In the genomic region with DNA sequence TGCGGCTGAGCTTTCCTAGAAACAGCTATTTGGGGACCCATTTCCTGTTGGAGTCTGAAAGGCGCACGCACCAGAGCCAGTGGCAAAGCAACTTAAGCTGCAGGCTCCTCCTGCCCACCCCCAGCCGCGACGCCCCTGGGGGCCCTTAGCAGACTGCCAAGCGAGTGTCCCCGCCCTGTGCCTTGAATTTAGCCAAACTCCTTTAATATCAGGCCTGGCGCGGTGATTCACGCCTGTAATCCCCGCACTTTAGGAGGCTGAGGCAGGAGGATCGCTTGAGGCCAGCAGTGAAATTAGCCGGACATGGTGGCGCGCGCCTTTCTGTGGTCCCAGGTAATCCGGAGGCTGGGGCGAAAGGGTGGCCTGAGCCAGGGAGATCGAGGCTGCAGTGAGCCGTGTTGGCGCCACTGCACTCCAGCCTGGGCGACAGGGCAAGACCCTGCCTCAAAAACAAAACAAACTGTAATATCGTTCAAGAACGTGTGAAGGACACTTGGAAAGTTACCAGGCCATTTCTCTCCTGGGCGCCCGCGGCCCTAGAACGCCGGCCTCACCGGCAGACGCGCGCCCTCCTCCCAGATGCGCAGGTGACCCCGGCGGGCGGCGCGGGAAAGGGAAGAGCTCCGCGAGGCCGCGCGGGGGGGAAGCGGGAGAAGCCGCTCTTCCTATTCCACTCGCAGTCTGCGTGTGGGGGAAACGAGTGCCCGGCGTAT, we compare ENCODE assay signal across 8 cellular contexts. TPM values are rescaled to one million over a fixed set of nuclear protein-coding genes. Genes with fewer than 3 reads are reported as not detected.
DNase-seq lines count a peak whose midpoint lies in the region; ATAC-seq and TF ChIP-seq lines count a peak whose summit lies in the region.

No MANE protein-coding gene starts in this region.

- intact Hi-C loops in body of pancreas (cut with DNase I), result no loop called here
- intact Hi-C loops in left colon (cut with DNase I, micrococcal nuclease), result no loop called here

- peaks cover 20% of the 10 kb centered on the region for H3K4me1 ChIP-seq in body of pancreas
- H3K4me1 ChIP-seq in stomach smooth muscle (ENCODE audit: control insufficient read depth, insufficient read depth, low read length), result peaks cover 9% of the 10 kb centered on the region

- H3K27ac ChIP-seq in body of pancreas, result peak overlapping the region in 2 of 4 donors; percentile 12 to 31
- no peak overlapping the region for H3K27ac ChIP-seq in stomach smooth muscle (ENCODE audit: low read length)

- H3K27me3 ChIP-seq in body of pancreas (peaks cover 0 to 6% of the 10 kb centered on the region in 2 donors), stomach smooth muscle (ENCODE audit: control insufficient read depth in 1 of 2, insufficient read depth in 2 of 2, low read length in 2 of 2) (peaks cover 15 to 38% of the 10 kb centered on the region in 2 donors)

- ATAC-seq in body of pancreas (peak; percentile 41), left colon (peak; percentile 48), GM21619 (IDR thresholded peaks at IDR 0.05; ENCODE audit: unreplicated experiment) (no peak)

- peak; percentile 32 for DNase-seq in GM10248 (ENCODE audit: extremely low spot score)
- DNase-seq in Jurkat, Clone E6-1 (ENCODE audit: low read depth, low spot score), result no peak
- peak in 1 of 4 donors; percentile 18 for DNase-seq in body of pancreas
- DNase-seq in left colon, result peak in 1 of 2 donors; percentile 34
- DNase-seq in NCI-H446 (lab: John Stamatoyannopoulos, UW), result no peak
- no peak for DNase-seq in NCI-H1092 treated with DMSO at 0.1 percent for 48 hours (lab: John Stamatoyannopoulos, UW)

- 8 to 10% methylated on average over 28 to 52 of the region's 52 CpGs for WGBS in body of pancreas, 2 donors

- H3K9me3 ChIP-seq in body of pancreas (no peaks in the 10 kb centered on the region), stomach smooth muscle (ENCODE audit: control insufficient read depth in 2 of 2, low read length in 2 of 2) (no peaks in the 10 kb centered on the region)

- peak overlapping the region in 1 of 2 donors; percentile 41 for H3K9ac ChIP-seq in stomach smooth muscle (ENCODE audit: low read length in 2 of 2)

- TF ChIP-seq POLR2A in body of pancreas (IDR thresholded peaks at IDR 0.05), result no peak

- peak overlapping the region; percentile 71 for H3K4me3 ChIP-seq in Jurkat, Clone E6-1 (ENCODE audit: low read length)
- peak overlapping the region; percentile 34 to 92 for H3K4me3 ChIP-seq in body of pancreas
- peak overlapping the region; percentile 78 to 82 for H3K4me3 ChIP-seq in stomach smooth muscle (ENCODE audit: low read length in 2 of 2)

- TF ChIP-seq CTCF in GM10248 (IDR thresholded peaks at IDR 0.05; ENCODE audit: control extremely low read depth, extremely low read depth, low read depth, missing control alignments) (no peak), body of pancreas (IDR thresholded peaks at IDR 0.05) (no peak)

- POLR2A ChIA-PET in GM10248 (lab: Yijun Ruan, JAX), result no interaction called here

- H3K36me3 ChIP-seq in body of pancreas (replicated peaks in 1 of 2; ENCODE audit: insufficient read depth in 1 of 2, low read depth in 2 of 2) (no peaks in the 10 kb centered on the region), stomach smooth muscle (ENCODE audit: control insufficient read depth in 2 of 2, insufficient read depth in 2 of 2, low read length in 2 of 2) (no peaks in the 10 kb centered on the region)

- CTCF ChIA-PET in GM10248 (lab: Yijun Ruan, JAX), result interaction anchor here (0.7 to 1.9 kb wide), 6 partner anchors 8 to 60 kb away, joined by 3 to 10 read pairs (median 4); no protein-coding TSS in a partner anchor

RNA-seq across cellular contexts. Expression of gene F2R, which starts 1.0 kb away (rescaled TPM):
- 15.4 TPM for polyA plus RNA-seq in Jurkat, Clone E6-1 (2012; ENCODE audit: insufficient read depth, insufficient read length)
- total RNA-seq in body of pancreas (10 to 100 TPM in 1 of 2 donors, 1 to 10 TPM in 1; 2.3 to 13.0 TPM), left colon (1 to 10 TPM; 5.3 to 5.5 TPM)
